8 cellular contexts compared by ENCODE assay signal in the genomic region with DNA sequence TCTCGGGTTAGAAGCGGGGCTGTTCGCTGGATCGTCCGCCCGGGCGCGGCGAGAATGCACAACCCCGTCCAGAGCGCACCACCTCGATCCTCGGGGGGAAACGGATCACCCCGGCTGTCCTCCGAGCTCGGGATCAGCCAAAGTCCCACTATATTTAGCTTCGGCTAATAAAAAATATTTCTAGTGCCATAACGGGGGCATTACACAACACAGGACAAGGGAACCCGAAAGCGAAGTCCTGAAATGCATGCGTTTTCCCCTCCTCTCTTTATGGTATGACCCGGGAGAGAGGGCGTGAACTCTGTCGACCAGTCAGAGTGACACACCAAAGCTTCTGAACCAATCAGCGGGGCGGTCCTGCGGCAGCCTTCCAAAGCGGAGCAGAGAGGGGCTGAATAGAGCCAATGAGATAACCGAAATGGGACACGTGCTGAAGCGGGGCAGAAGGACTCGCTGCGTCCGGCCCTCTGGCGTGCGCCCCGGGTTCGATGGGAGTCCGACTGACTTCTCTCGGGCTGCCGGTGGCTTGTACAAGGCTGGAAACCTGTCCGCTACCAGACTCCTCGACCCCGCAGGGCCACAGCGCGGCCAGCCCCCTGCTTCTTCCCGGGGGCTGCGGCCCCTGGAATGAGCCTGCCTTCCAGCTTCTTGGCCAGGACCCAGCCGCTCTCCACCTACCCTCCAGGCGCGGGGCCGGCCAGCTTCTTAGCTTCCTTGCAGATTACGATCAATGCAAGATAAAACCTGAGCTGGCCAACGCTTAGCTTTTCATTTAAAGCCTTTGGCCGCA. TPM values are rescaled to one million over a fixed set of nuclear protein-coding genes. Genes with fewer than 3 reads are reported as not detected.
A peak's percentile ranks its signal among the peaks of the same experiment; 100 is the strongest.
DNase-seq lines count a peak whose midpoint lies in the region; ATAC-seq and TF ChIP-seq lines count a peak whose summit lies in the region.

A gene with protein sequence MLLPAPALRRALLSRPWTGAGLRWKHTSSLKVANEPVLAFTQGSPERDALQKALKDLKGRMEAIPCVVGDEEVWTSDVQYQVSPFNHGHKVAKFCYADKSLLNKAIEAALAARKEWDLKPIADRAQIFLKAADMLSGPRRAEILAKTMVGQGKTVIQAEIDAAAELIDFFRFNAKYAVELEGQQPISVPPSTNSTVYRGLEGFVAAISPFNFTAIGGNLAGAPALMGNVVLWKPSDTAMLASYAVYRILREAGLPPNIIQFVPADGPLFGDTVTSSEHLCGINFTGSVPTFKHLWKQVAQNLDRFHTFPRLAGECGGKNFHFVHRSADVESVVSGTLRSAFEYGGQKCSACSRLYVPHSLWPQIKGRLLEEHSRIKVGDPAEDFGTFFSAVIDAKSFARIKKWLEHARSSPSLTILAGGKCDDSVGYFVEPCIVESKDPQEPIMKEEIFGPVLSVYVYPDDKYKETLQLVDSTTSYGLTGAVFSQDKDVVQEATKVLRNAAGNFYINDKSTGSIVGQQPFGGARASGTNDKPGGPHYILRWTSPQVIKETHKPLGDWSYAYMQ (minus strand): TSS at position 33 of the 790 bp plus-strand sequence. CDS start 32 bp downstream, at position 1.

- no peaks in the 10 kb centered on the region for H3K27me3 Mint-ChIP-seq in chondrocyte (ENCODE audit: low read depth)

- no peaks in the 10 kb centered on the region for H3K36me3 Mint-ChIP-seq in chondrocyte (ENCODE audit: low read depth)

- DNase-seq in AML-193 (lab: John Stamatoyannopoulos, UW) (peak; percentile 94 to 97), NCI-H446 treated with DMSO at 0.1 percent for 48 hours (lab: John Stamatoyannopoulos, UW) (peak; percentile 97), chondrocyte (ENCODE audit: low spot score) (peak; percentile 97), islet precursor cell (peak; percentile 99)
- DNase-seq in activated CD4-positive, alpha-beta T cell treated with anti-CD3 and anti-CD28 coated beads for 24 hours (ENCODE audit: low read depth in 2 of 2) = peak; percentile 83 to 86
- peak; percentile 82 for DNase-seq in stimulated activated CD4-positive, alpha-beta T cell treated with anti-CD3 and anti-CD28 coated beads, Interleukin-12 subunit alpha, Interleukin-12 subunit beta, amount 100 ng/mL, for 4 hours

- no peak for TF ChIP-seq CTCF in chondrocyte (IDR thresholded peaks at IDR 0.05)

- peak within 1 kb of the TSS; percentile 98 for H3K27ac Mint-ChIP-seq in chondrocyte (ENCODE audit: unreplicated experiment)

- TF ChIP-seq POLR2A in GM19099 (IDR thresholded peaks at IDR 0.05; ENCODE audit: extremely low read depth, insufficient read length, low read depth) = peak; percentile 73

- H3K4me3 Mint-ChIP-seq in chondrocyte (ENCODE audit: unreplicated experiment) = peak within 1 kb of the TSS; percentile 96

- no peaks in the 10 kb centered on the region for H3K9me3 Mint-ChIP-seq in chondrocyte (ENCODE audit: low read depth)

- ATAC-seq in HG03378 (IDR thresholded peaks at IDR 0.05; ENCODE audit: unreplicated experiment) = peak; percentile 95

- peaks cover 18% of the 10 kb centered on the region for H3K4me1 Mint-ChIP-seq in chondrocyte (ENCODE audit: low read depth)

RNA-seq across cellular contexts. Expression of the gene that starts here (rescaled TPM):
- total RNA-seq in chondrocyte = 9.3 to 15.0 TPM (median 14.2 TPM) in 3 replicates

Comparison
In these comparisons a context has a peak if more than half of its experiments do, and no peak if none do; other contexts are left out.
1. Peak in every context shown above with its lines: DNase-seq and ATAC-seq.